In genomic region chr3:16841354-16841753, GRCh38 we compare ENCODE assay signal across 1 cellular context.
A peak's percentile ranks its signal among the peaks of the same experiment; 100 is the strongest.
TF ChIP-seq lines count a peak whose summit lies in the region.

No MANE protein-coding gene starts in this region.

TF ChIP-seq in GM12878, 131 proteins besides CTCF, POLR2A, EP300 and RAD21:
- no peak for TF ChIP-seq MYC (IDR thresholded peaks at IDR 0.05; ENCODE audit: insufficient read depth, insufficient read length, insufficient replicate concordance, low read length, severe bottlenecking)
- TF ChIP-seq NR2C2 (IDR thresholded peaks at IDR 0.05; ENCODE audit: borderline replicate concordance, control insufficient read depth, insufficient read length, low read depth): no peak
- no peak for TF ChIP-seq HDAC6 (IDR thresholded peaks at IDR 0.05; ENCODE audit: unreplicated experiment)
- TF ChIP-seq MTA3 (IDR thresholded peaks at IDR 0.05; ENCODE audit: borderline replicate concordance, low read length): no peak
- no peak for TF ChIP-seq CHD4 (IDR thresholded peaks at IDR 0.05)
- no peak for TF ChIP-seq DPF2 (IDR thresholded peaks at IDR 0.05)
- peak; percentile 74; the same call in 1 of the 2 replicates for TF ChIP-seq ASH2L (IDR thresholded peaks at IDR 0.05; ENCODE audit: borderline replicate concordance, low read depth)
- TF ChIP-seq SUPT20H (IDR thresholded peaks at IDR 0.05; ENCODE audit: borderline replicate concordance, control insufficient read depth, low read depth, low read length): no peak
- no peak for TF ChIP-seq TCF3 (IDR thresholded peaks at IDR 0.05; ENCODE audit: borderline replicate concordance, insufficient read depth, low read depth, low read length)
- TF ChIP-seq NBN (IDR thresholded peaks at IDR 0.05): no peak
- TF ChIP-seq ZNF687 (IDR thresholded peaks at IDR 0.05): no peak
- TF ChIP-seq RAD51 (IDR thresholded peaks at IDR 0.05): no peak
- TF ChIP-seq MEF2A (IDR thresholded peaks at IDR 0.05; ENCODE audit: insufficient read depth, low read depth, low read length): 0 out of 2 replicates have a peak, but pooled peaks have one; percentile 39
- TF ChIP-seq CEBPB (IDR thresholded peaks at IDR 0.05; ENCODE audit: borderline replicate concordance in 1 of 2, low read depth in 2 of 2, low read length in 2 of 2): peak in 1 of 2 experiments; percentile 44; a peak in 1 of 4 replicates
- TF ChIP-seq TCF12 (IDR thresholded peaks at IDR 0.05; ENCODE audit: low read depth, low read length): no peak
- no peak for TF ChIP-seq POU2F2 (IDR thresholded peaks at IDR 0.05; ENCODE audit: borderline replicate concordance, low read depth, low read length)
- no peak for TF ChIP-seq HCFC1 (IDR thresholded peaks at IDR 0.05; ENCODE audit: low read length)
- no peak for TF ChIP-seq ATF3 (IDR thresholded peaks at IDR 0.05; ENCODE audit: borderline replicate concordance, extremely low read depth, low read depth, low read length)
- no peak for TF ChIP-seq YY1 (IDR thresholded peaks at IDR 0.05; ENCODE audit: low read depth, low read length)
- TF ChIP-seq RELB (IDR thresholded peaks at IDR 0.05; ENCODE audit: low read depth): no peak
- TF ChIP-seq FOXM1 (IDR thresholded peaks at IDR 0.05; ENCODE audit: low read depth, low read length): no peak
- no peak for TF ChIP-seq ZNF217 (IDR thresholded peaks at IDR 0.05)
- no peak for TF ChIP-seq RB1 (IDR thresholded peaks at IDR 0.05; ENCODE audit: borderline replicate concordance)
- TF ChIP-seq MEF2B (IDR thresholded peaks at IDR 0.05; ENCODE audit: partially characterized antibody, poor library complexity, severe bottlenecking): no peak
- no peak for TF ChIP-seq JUND (IDR thresholded peaks at IDR 0.05; ENCODE audit: low read depth, low read length)
